In the genomic region with DNA sequence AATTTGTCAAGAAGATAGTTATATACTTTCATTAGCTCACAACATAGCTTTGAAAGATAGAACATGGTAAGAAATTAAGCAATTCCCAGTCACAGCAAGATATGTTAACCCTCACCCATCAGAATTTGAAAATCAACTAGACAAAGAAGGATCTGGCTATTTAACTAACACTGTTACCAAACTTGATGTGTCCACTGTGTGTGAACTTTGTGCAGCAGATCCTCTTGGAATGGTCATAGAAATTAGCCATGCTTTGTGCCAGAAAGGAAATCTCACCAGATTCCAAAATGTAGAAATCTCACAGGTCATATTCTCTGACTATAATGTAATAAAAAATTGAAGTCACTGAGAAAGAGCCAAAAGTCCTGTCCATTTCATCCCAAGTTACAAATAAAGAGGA, we compare ENCODE assay signal across 30 cellular contexts.
"Had no signal": no experiment of that assay in that cellular context is flagged by ENCODE, and none has a peak within 500 bp of the region (broad histone marks: within the 10 kb centered on the region; RNA-seq: fewer than 3 reads in every experiment).

No MANE protein-coding gene starts in this region.

- H3K36me3 ChIP-seq: cardiac muscle cell, gastrocnemius medialis, ovary had no signal

- ATAC-seq: activated CD8-positive, alpha-beta memory T cell treated with anti-CD3 and anti-CD28 coated beads, Interleukin-2, amount 10 ng/mL, durations not matched to agents 7 days and 5 days; activated CD8-positive, alpha-beta T cell treated with anti-CD3 and anti-CD28 coated beads for 36 hours; activated naive CD4-positive, alpha-beta T cell treated with anti-CD3 and anti-CD28 coated beads, Interleukin-2, amount 50 U/mL, for 72 hours; left colon; lower lobe of right lung; stimulated activated memory B cell treated with anti-CD40 and anti-IgM and Interleukin-4, amounts not matched to agents 10 μg/mL and 1 μg/mL and 100 μg/mL, for 72 hours; stimulated activated naive CD8-positive, alpha-beta T cell treated with anti-CD3 and anti-CD28 coated beads, Interleukin-15, amount 100 ng/mL, for 72 hours had no signal

- DNase-seq: activated CD4-positive, alpha-beta T cell treated with anti-CD3 and anti-CD28 coated beads, Interleukin-2, amount 50 U/mL, for 1 hour; activated CD8-positive, alpha-beta memory T cell treated with anti-CD3 and anti-CD28 coated beads, Interleukin-2, amount 10 ng/mL, durations not matched to agents 7 days and 5 days; activated CD8-positive, alpha-beta T cell treated with anti-CD3 and anti-CD28 coated beads for 36 hours; activated naive CD4-positive, alpha-beta T cell; activated T-cell treated with anti-CD3 and anti-CD28 coated beads, Interleukin-2, amount 50 U/mL, for 48 hours; anterior cingulate cortex; cerebellar nuclear complex; dorsolateral prefrontal cortex; effector memory CD4-positive, alpha-beta T cell; erythroblast; gastrocnemius medialis; hippocampal formation; immature natural killer cell; kidney; left colon; lower lobe of right lung; ovary; sigmoid colon; stimulated activated CD4-positive, alpha-beta T cell treated with anti-CD3 and anti-CD28 coated beads, Interleukin-1b, Interleukin-23, amount 100 ng/mL, for 48 hours; stimulated activated CD4-positive, alpha-beta T cell treated with anti-CD3 and anti-CD28 coated beads, Interleukin-4, amount 100 ng/mL, for 4 hours; stimulated activated CD8-positive, alpha-beta memory T cell treated with anti-CD3 and anti-CD28 coated beads, Interleukin-4, amount 100 ng/mL, for 48 hours; stimulated activated naive CD8-positive, alpha-beta T cell treated with anti-CD3 and anti-CD28 coated beads, Interleukin-15, amount 100 ng/mL, for 72 hours; T-helper 2 cell; tibial artery had no signal

- H3K27ac ChIP-seq: cardiac muscle cell, lower lobe of right lung, ovary, tibial artery had no signal

- H3K27me3 ChIP-seq: cardiac muscle cell, dorsolateral prefrontal cortex, gastrocnemius medialis, ovary, sigmoid colon, suprapubic skin, tibial artery had no signal

- H3K4me2 ChIP-seq: smooth muscle cell had no signal

- H3K9me3 ChIP-seq: gastrocnemius medialis, lower lobe of right lung, ovary, sigmoid colon, suprapubic skin, tibial artery had no signal

- H3K4me3 ChIP-seq: cardiac muscle cell, coronary artery, dorsolateral prefrontal cortex, gastrocnemius medialis, lower lobe of right lung, ovary, sigmoid colon, smooth muscle cell, suprapubic skin, tibial artery had no signal
